In the genomic region with DNA sequence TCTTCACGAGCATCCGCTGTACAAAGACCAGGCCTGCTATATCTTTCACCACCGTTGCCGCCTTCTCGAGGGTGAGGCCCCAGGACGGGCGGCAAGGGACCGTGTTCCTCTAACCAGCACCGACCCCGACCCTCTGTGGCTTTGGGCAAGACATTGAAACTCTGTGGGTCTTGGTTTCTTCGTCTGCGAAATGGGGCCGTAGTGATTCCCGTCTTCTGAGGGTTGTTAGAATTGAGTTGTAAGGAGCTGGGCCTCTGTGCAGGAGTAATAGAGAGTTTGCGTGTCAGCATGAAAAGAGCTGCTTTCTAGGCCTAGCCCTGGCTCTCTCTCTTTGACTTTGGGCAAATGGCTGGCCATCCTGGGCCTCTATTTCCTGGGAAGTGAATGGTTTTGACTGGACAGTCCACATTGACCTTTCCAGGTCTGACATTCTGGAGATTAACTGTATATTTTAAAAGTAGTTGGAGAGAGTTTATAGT, we compare ENCODE assay signal across 8 cellular contexts. TPM values are rescaled to one million over a fixed set of nuclear protein-coding genes. Genes with fewer than 3 reads are reported as not detected.
DNase-seq lines count a peak whose midpoint lies in the region; ATAC-seq and TF ChIP-seq lines count a peak whose summit lies in the region.

No MANE protein-coding gene starts in this region.

- no peaks in the 10 kb centered on the region for H3K9me3 Mint-ChIP-seq in progenitor cell of endocrine pancreas (ENCODE audit: low read depth)

- peaks cover 2% of the 10 kb centered on the region for H3K36me3 ChIP-seq in fibroblast of lung (ENCODE audit: control insufficient read depth, insufficient read depth, low read length)

- H3K9ac ChIP-seq in fibroblast of lung (ENCODE audit: insufficient read depth, low read length) = peak overlapping the region; percentile 60

- no peaks in the 10 kb centered on the region for H3K9me3 ChIP-seq in fibroblast of lung (ENCODE audit: control insufficient read depth, insufficient read depth, low read depth, low read length)

- H3K4me1 Mint-ChIP-seq in progenitor cell of endocrine pancreas (ENCODE audit: low read depth) = peaks cover 12% of the 10 kb centered on the region

- no peaks in the 10 kb centered on the region for H4K20me1 ChIP-seq in fibroblast of lung (ENCODE audit: control insufficient read depth, extremely low read depth, insufficient read depth, low read length)

- H3K27ac Mint-ChIP-seq in progenitor cell of endocrine pancreas = peak overlapping the region; percentile 94

- H3K27ac ChIP-seq in fibroblast of lung (ENCODE audit: insufficient read depth, low read length) = peak overlapping the region; percentile 73

- H3K36me3 Mint-ChIP-seq in progenitor cell of endocrine pancreas (ENCODE audit: insufficient read depth) = peaks cover 8% of the 10 kb centered on the region

- peaks cover 29% of the 10 kb centered on the region for H3K79me2 ChIP-seq in fibroblast of lung (ENCODE audit: control insufficient read depth, insufficient read depth, low read length)

- H3K27me3 ChIP-seq in fibroblast of lung (ENCODE audit: control insufficient read depth, insufficient read depth, low read length) = no peaks in the 10 kb centered on the region

- H3K27me3 Mint-ChIP-seq in progenitor cell of endocrine pancreas = no peaks in the 10 kb centered on the region

- ATAC-seq in GM21619 (IDR thresholded peaks at IDR 0.05; ENCODE audit: unreplicated experiment) (peak; percentile 2), GM21825 (IDR thresholded peaks at IDR 0.05; ENCODE audit: unreplicated experiment) (no peak), GM18519 (IDR thresholded peaks at IDR 0.05; ENCODE audit: low FRiP score, unreplicated experiment) (no peak)

- peak overlapping the region; percentile 90 for H3K4me3 Mint-ChIP-seq in progenitor cell of endocrine pancreas (ENCODE audit: low read depth)

- peak overlapping the region; percentile 2 for H2AFZ ChIP-seq in fibroblast of lung (ENCODE audit: low read length)

- TF ChIP-seq CTCF in fibroblast of lung (conservative IDR thresholded peaks at IDR 0.05 in 1 of 2, IDR thresholded peaks at IDR 0.05 in 1 of 2; ENCODE audit: low read depth in 1 of 2, low read length in 2 of 2) (no peak), progenitor cell of endocrine pancreas (IDR thresholded peaks at IDR 0.05; ENCODE audit: unreplicated experiment) (no peak)

- peak overlapping the region; percentile 51 to 97 (median 76) for H3K4me3 ChIP-seq in fibroblast of lung (replicated peaks in 1 of 4; ENCODE audit: control extremely low read depth in 1 of 4, insufficient read depth in 1 of 4, low read depth in 3 of 4, low read length in 4 of 4)

- peak overlapping the region; percentile 92 for H3K4me2 ChIP-seq in fibroblast of lung (ENCODE audit: extremely low read depth, insufficient read depth, low read length)

- H3K4me1 ChIP-seq in fibroblast of lung (ENCODE audit: control insufficient read depth, extremely low read depth, insufficient read depth, low read length) = peaks cover 7% of the 10 kb centered on the region

- DNase-seq in AG20443 (ENCODE audit: low spot score) (peak; percentile 27), RKO (ENCODE audit: low spot score) (peak; percentile 48), fibroblast of lung (ENCODE audit: low read depth in 2 of 2) (peak in 1 of 2 donors; percentile 17), progenitor cell of endocrine pancreas (ENCODE audit: low spot score, unreplicated experiment) (no peak), NCI-H69 (lab: John Stamatoyannopoulos, UW) (no peak)

RNA-seq across cellular contexts. Expression of gene MRPL37, which starts 0.6 kb away (rescaled TPM):
- total RNA-seq in fibroblast of lung (39.3 and 43.6 TPM in 2 replicates), progenitor cell of endocrine pancreas (61.9 and 62.2 TPM in 2 replicates)
- 21.7 and 35.2 TPM in 2 replicates for polyA plus RNA-seq in fibroblast of lung
- 92.6 and 135 TPM in 2 replicates for polyA plus RNA-seq in fibroblast of lung (2012)
- 61.7 and 76.3 TPM in 2 replicates for polyA minus RNA-seq in fibroblast of lung (ENCODE audit: low replicate concordance)

RNA-seq across cellular contexts. Expression of gene CYB5RL, which starts 0.7 kb away (rescaled TPM):
- total RNA-seq in fibroblast of lung (6.6 and 6.7 TPM in 2 replicates), progenitor cell of endocrine pancreas (9.0 and 11.6 TPM in 2 replicates)
- polyA plus RNA-seq in fibroblast of lung = 4.1 and 5.0 TPM in 2 replicates
- polyA plus RNA-seq in fibroblast of lung (2012) = 5.2 and 5.4 TPM in 2 replicates
- 4.6 and 12.0 TPM in 2 replicates for polyA minus RNA-seq in fibroblast of lung (ENCODE audit: low replicate concordance)

RNA-seq across cellular contexts. Expression of gene CDCP2, which starts 47.8 kb away (rescaled TPM):
- total RNA-seq in fibroblast of lung = not detected in 2 replicates
- not detected in 2 replicates for polyA plus RNA-seq in fibroblast of lung
- not detected in 2 replicates for polyA plus RNA-seq in fibroblast of lung (2012)
- not detected in 2 replicates for polyA minus RNA-seq in fibroblast of lung (ENCODE audit: low replicate concordance)
- not detected in 2 replicates for total RNA-seq in progenitor cell of endocrine pancreas

Comparison
In these comparisons a context has a peak if more than half of its experiments do, and no peak if none do; other contexts are left out.
1. DNase-seq: peak in AG20443 (single experiment) and RKO (single experiment); none in progenitor cell of endocrine pancreas (single experiment) and NCI-H69 (single experiment).